ENCODE assay signal across 14 cellular contexts in genomic region chr19:29928831-29929230, GRCh38. TPM values are rescaled to one million over a fixed set of nuclear protein-coding genes. Genes with fewer than 3 reads are reported as not detected.
A peak's percentile ranks its signal among the peaks of the same experiment; 100 is the strongest.
DNase-seq lines count a peak whose midpoint lies in the region; ATAC-seq lines count a peak whose summit lies in the region.
"Had no signal": no experiment of that assay in that cellular context is flagged by ENCODE, and none has a peak within 500 bp of the region (broad histone marks: within the 10 kb centered on the region; RNA-seq: fewer than 3 reads in every experiment).

No MANE protein-coding gene starts in this region.

- no peaks in the 10 kb centered on the region for H3K36me3 Mint-ChIP-seq in stimulated activated effector memory CD8-positive, alpha-beta T cell treated with anti-CD3 and anti-CD28 coated beads, Interleukin-12 subunit alpha, Interleukin-12 subunit beta, amount 100 ng/mL, for 72 hours
- H3K36me3 Mint-ChIP-seq in activated CD4-positive, alpha-beta T cell treated with anti-CD3 and anti-CD28 coated beads, Interleukin-2, amount 10 ng/mL, durations not matched to agents 24 days and 14 days (ENCODE audit: low read depth) = no peaks in the 10 kb centered on the region
- H3K36me3 Mint-ChIP-seq in activated naive CD4-positive, alpha-beta T cell treated with anti-CD3 and anti-CD28 coated beads, Interleukin-2, amount 10 ng/mL, durations not matched to agents 7 days and 5 days = no peaks in the 10 kb centered on the region

- no peaks in the 10 kb centered on the region for H3K4me1 Mint-ChIP-seq in stimulated activated effector memory CD8-positive, alpha-beta T cell treated with anti-CD3 and anti-CD28 coated beads, Interleukin-12 subunit alpha, Interleukin-12 subunit beta, amount 100 ng/mL, for 72 hours
- H3K4me1 Mint-ChIP-seq in activated CD4-positive, alpha-beta T cell treated with anti-CD3 and anti-CD28 coated beads, Interleukin-2, amount 10 ng/mL, durations not matched to agents 24 days and 14 days = peaks cover 2% of the 10 kb centered on the region
- H3K4me1 Mint-ChIP-seq in activated naive CD4-positive, alpha-beta T cell treated with anti-CD3 and anti-CD28 coated beads, Interleukin-2, amount 10 ng/mL, durations not matched to agents 7 days and 5 days = no peaks in the 10 kb centered on the region

- H3K9me3 Mint-ChIP-seq in stimulated activated effector memory CD8-positive, alpha-beta T cell treated with anti-CD3 and anti-CD28 coated beads, Interleukin-12 subunit alpha, Interleukin-12 subunit beta, amount 100 ng/mL, for 72 hours = no peaks in the 10 kb centered on the region
- H3K9me3 Mint-ChIP-seq in activated CD4-positive, alpha-beta T cell treated with anti-CD3 and anti-CD28 coated beads, Interleukin-2, amount 10 ng/mL, durations not matched to agents 24 days and 14 days = peaks cover 4% of the 10 kb centered on the region
- no peaks in the 10 kb centered on the region for H3K9me3 Mint-ChIP-seq in activated naive CD4-positive, alpha-beta T cell treated with anti-CD3 and anti-CD28 coated beads, Interleukin-2, amount 10 ng/mL, durations not matched to agents 7 days and 5 days
- H3K9me3 Mint-ChIP-seq: activated T-cell treated with anti-CD3 and anti-CD28 coated beads, Interleukin-2, amount 50 U/mL, for 24 hours; stimulated activated naive CD8-positive, alpha-beta T cell treated with anti-CD3 and anti-CD28 coated beads, Interleukin-15, Interleukin-2, amounts not matched to agents 100 ng/mL and 50 ng/mL, for 24 hours had no signal

- DNase-seq in stimulated activated effector memory CD8-positive, alpha-beta T cell treated with anti-CD3 and anti-CD28 coated beads, Interleukin-12 subunit alpha, Interleukin-12 subunit beta, amount 100 ng/mL, for 72 hours (ENCODE audit: low spot score in 2 of 2) = peak in 1 of 2 donors; percentile 29
- DNase-seq in activated naive CD4-positive, alpha-beta T cell (lab: John Stamatoyannopoulos, UW) = no peak
- DNase-seq in activated CD4-positive, alpha-beta T cell treated with anti-CD3 and anti-CD28 coated beads, Interleukin-2, amount 10 ng/mL, durations not matched to agents 24 days and 14 days = no peak
- DNase-seq in activated CD8-positive, alpha-beta memory T cell treated with anti-CD3 and anti-CD28 coated beads for 24 hours = no peak
- DNase-seq in activated naive CD4-positive, alpha-beta T cell treated with anti-CD3 and anti-CD28 coated beads, Interleukin-2, amount 10 ng/mL, durations not matched to agents 7 days and 5 days = no peak
- DNase-seq: activated T-cell treated with anti-CD3 and anti-CD28 coated beads, Interleukin-2, amount 50 U/mL, for 24 hours; body of pancreas; MG63; NCI-H510A treated with DMSO at 0.1 percent for 48 hours; stimulated activated CD4-positive, alpha-beta T cell treated with anti-CD3 and anti-CD28 coated beads, Interleukin-2, amount 100 ng/mL, for 24 hours had no signal

- CTCF ChIA-PET in activated naive CD4-positive, alpha-beta T cell treated with anti-CD3 and anti-CD28 coated beads, Interleukin-2, amount 10 ng/mL, durations not matched to agents 7 days and 5 days (lab: Charles Lee) = no interaction called here

- H3K4me3 Mint-ChIP-seq in stimulated activated effector memory CD8-positive, alpha-beta T cell treated with anti-CD3 and anti-CD28 coated beads, Interleukin-12 subunit alpha, Interleukin-12 subunit beta, amount 100 ng/mL, for 72 hours = no peak overlapping the region
- no peak overlapping the region for H3K4me3 Mint-ChIP-seq in activated CD4-positive, alpha-beta T cell treated with anti-CD3 and anti-CD28 coated beads, Interleukin-2, amount 10 ng/mL, durations not matched to agents 24 days and 14 days
- H3K4me3 Mint-ChIP-seq in activated naive CD4-positive, alpha-beta T cell treated with anti-CD3 and anti-CD28 coated beads, Interleukin-2, amount 10 ng/mL, durations not matched to agents 7 days and 5 days = no peak overlapping the region
- H3K4me3 Mint-ChIP-seq: activated T-cell treated with anti-CD3 and anti-CD28 coated beads, Interleukin-2, amount 50 U/mL, for 24 hours; stimulated activated naive CD8-positive, alpha-beta T cell treated with anti-CD3 and anti-CD28 coated beads, Interleukin-15, Interleukin-2, amounts not matched to agents 100 ng/mL and 50 ng/mL, for 24 hours had no signal

- intact Hi-C loops in activated CD4-positive, alpha-beta T cell treated with anti-CD3 and anti-CD28 coated beads, Interleukin-2, amount 10 ng/mL, durations not matched to agents 24 days and 14 days (cut with micrococcal nuclease) = no loop called here

- H3K27me3 Mint-ChIP-seq in activated CD4-positive, alpha-beta T cell treated with anti-CD3 and anti-CD28 coated beads, Interleukin-2, amount 10 ng/mL, durations not matched to agents 24 days and 14 days = peaks cover 5% of the 10 kb centered on the region
- H3K27me3 Mint-ChIP-seq in activated naive CD4-positive, alpha-beta T cell treated with anti-CD3 and anti-CD28 coated beads, Interleukin-2, amount 10 ng/mL, durations not matched to agents 7 days and 5 days = peaks cover 20% of the 10 kb centered on the region
- H3K27me3 Mint-ChIP-seq: activated T-cell treated with anti-CD3 and anti-CD28 coated beads, Interleukin-2, amount 50 U/mL, for 24 hours had no signal

- peak; percentile 78 for ATAC-seq in GM18909 (IDR thresholded peaks at IDR 0.05; ENCODE audit: poor library complexity, unreplicated experiment)
- ATAC-seq in GM21723 (IDR thresholded peaks at IDR 0.05; ENCODE audit: unreplicated experiment) = peak; percentile 64
- peak; percentile 57 for ATAC-seq in HG03108 (IDR thresholded peaks at IDR 0.05; ENCODE audit: unreplicated experiment)
- peak; percentile 42 for ATAC-seq in stimulated activated effector memory CD8-positive, alpha-beta T cell treated with anti-CD3 and anti-CD28 coated beads, Interleukin-12 subunit alpha, Interleukin-12 subunit beta, amount 100 ng/mL, for 72 hours
- ATAC-seq: body of pancreas had no signal

- H3K27ac Mint-ChIP-seq in stimulated activated effector memory CD8-positive, alpha-beta T cell treated with anti-CD3 and anti-CD28 coated beads, Interleukin-12 subunit alpha, Interleukin-12 subunit beta, amount 100 ng/mL, for 72 hours = no peak overlapping the region
- no peak overlapping the region for H3K27ac Mint-ChIP-seq in activated CD4-positive, alpha-beta T cell treated with anti-CD3 and anti-CD28 coated beads, Interleukin-2, amount 10 ng/mL, durations not matched to agents 24 days and 14 days
- no peak overlapping the region for H3K27ac Mint-ChIP-seq in activated naive CD4-positive, alpha-beta T cell treated with anti-CD3 and anti-CD28 coated beads, Interleukin-2, amount 10 ng/mL, durations not matched to agents 7 days and 5 days
- H3K27ac Mint-ChIP-seq: activated T-cell treated with anti-CD3 and anti-CD28 coated beads, Interleukin-2, amount 50 U/mL, for 24 hours; stimulated activated naive CD8-positive, alpha-beta T cell treated with anti-CD3 and anti-CD28 coated beads, Interleukin-15, Interleukin-2, amounts not matched to agents 100 ng/mL and 50 ng/mL, for 24 hours had no signal

RNA-seq across cellular contexts. Expression of gene URI1, which starts 13.2 kb away (rescaled TPM):
- 60.0 and 64.3 TPM in 2 replicates for total RNA-seq in activated CD4-positive, alpha-beta T cell treated with anti-CD3 and anti-CD28 coated beads, Interleukin-2, amount 10 ng/mL, durations not matched to agents 24 days and 14 days
